Comparison of ENCODE assay signal across 18 cellular contexts in the genomic region with DNA sequence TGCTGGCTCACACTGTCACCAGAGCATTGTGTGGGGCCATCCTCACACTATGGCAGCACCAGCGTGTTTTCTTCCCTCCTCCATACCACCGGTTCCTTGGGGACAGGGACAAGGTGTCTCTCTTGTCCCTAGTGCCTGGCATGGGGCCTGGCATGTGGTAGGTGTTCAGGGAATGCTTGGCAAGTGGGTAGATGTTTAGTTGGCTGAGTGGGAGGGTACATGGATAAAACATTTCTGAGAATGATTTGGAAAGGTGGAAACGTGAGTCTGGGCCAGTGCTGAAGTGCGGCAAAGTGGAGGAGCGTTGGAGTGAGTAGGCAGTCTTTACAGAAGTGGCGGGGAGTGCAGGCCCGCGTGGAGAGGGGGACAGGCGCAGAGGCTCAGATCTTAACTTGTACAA. TPM values are rescaled to one million over a fixed set of nuclear protein-coding genes. Genes with fewer than 3 reads are reported as not detected.
DNase-seq lines count a peak whose midpoint lies in the region; ATAC-seq and TF ChIP-seq lines count a peak whose summit lies in the region.
"Had no signal": no experiment of that assay in that cellular context is flagged by ENCODE, and none has a peak within 500 bp of the region (broad histone marks: within the 10 kb centered on the region; RNA-seq: fewer than 3 reads in every experiment).

No MANE protein-coding gene starts in this region.

- peaks cover 18% of the 10 kb centered on the region for H3K4me1 ChIP-seq in RWPE2 (ENCODE audit: insufficient read depth, poor library complexity, severe bottlenecking)
- H3K4me1 ChIP-seq: ascending aorta, Caco-2, gastroesophageal sphincter had no signal

- TF ChIP-seq CTCF in RWPE2 (IDR thresholded peaks at IDR 0.05; ENCODE audit: poor library complexity, severe bottlenecking) (no peak), GM13976 (IDR thresholded peaks at IDR 0.05; ENCODE audit: borderline replicate concordance, control extremely low read depth, extremely low read depth, insufficient read depth, missing control alignments) (no peak)

- no peak overlapping the region for H3K4me3 Mint-ChIP-seq in activated naive CD8-positive, alpha-beta T cell
- no peak overlapping the region for H3K4me3 Mint-ChIP-seq in activated naive CD8-positive, alpha-beta T cell treated with anti-CD3 and anti-CD28 coated beads for 36 hours
- H3K4me3 Mint-ChIP-seq in stimulated activated effector memory CD8-positive, alpha-beta T cell treated with anti-CD3 and anti-CD28 coated beads, Interleukin-12 subunit alpha, Interleukin-12 subunit beta, amount 100 ng/mL, for 72 hours = no peak overlapping the region
- H3K4me3 Mint-ChIP-seq: activated CD4-positive, alpha-beta memory T cell treated with anti-CD3 and anti-CD28 coated beads for 36 hours; nephron had no signal

- H3K27ac Mint-ChIP-seq in activated naive CD8-positive, alpha-beta T cell = peak overlapping the region; percentile 7
- no peak overlapping the region for H3K27ac Mint-ChIP-seq in activated naive CD8-positive, alpha-beta T cell treated with anti-CD3 and anti-CD28 coated beads for 36 hours
- peak overlapping the region; percentile 36 for H3K27ac Mint-ChIP-seq in stimulated activated effector memory CD8-positive, alpha-beta T cell treated with anti-CD3 and anti-CD28 coated beads, Interleukin-12 subunit alpha, Interleukin-12 subunit beta, amount 100 ng/mL, for 72 hours
- H3K27ac Mint-ChIP-seq: activated CD4-positive, alpha-beta memory T cell treated with anti-CD3 and anti-CD28 coated beads for 36 hours; activated T-helper 2 cell treated with anti-CD3 and anti-CD28 coated beads, Interferon-gamma antibody, Interleukin-2, Interleukin-4, amounts not matched to agents 10 μg/mL and 5 μg/mL and 100 μg/mL, durations not matched to agents 14 hours and 24 hours and 36 hours; nephron had no signal

- H3K4me1 Mint-ChIP-seq in activated naive CD8-positive, alpha-beta T cell (ENCODE audit: low read depth) = peaks cover 5% of the 10 kb centered on the region
- peaks cover 4% of the 10 kb centered on the region for H3K4me1 Mint-ChIP-seq in activated naive CD8-positive, alpha-beta T cell treated with anti-CD3 and anti-CD28 coated beads for 36 hours
- peaks cover 20% of the 10 kb centered on the region for H3K4me1 Mint-ChIP-seq in stimulated activated effector memory CD8-positive, alpha-beta T cell treated with anti-CD3 and anti-CD28 coated beads, Interleukin-12 subunit alpha, Interleukin-12 subunit beta, amount 100 ng/mL, for 72 hours
- H3K4me1 Mint-ChIP-seq: nephron had no signal

- peak overlapping the region; percentile 60 for H3K27ac ChIP-seq in RWPE2 (ENCODE audit: poor library complexity, severe bottlenecking)
- H3K27ac ChIP-seq: ascending aorta, gastroesophageal sphincter, GM23248 had no signal

- no peak overlapping the region for H3K4me3 ChIP-seq in RWPE2 (ENCODE audit: severe bottlenecking)
- H3K4me3 ChIP-seq: ascending aorta, gastroesophageal sphincter, GM23248 had no signal

- DNase-seq in activated naive CD8-positive, alpha-beta T cell treated with anti-CD3 and anti-CD28 coated beads for 36 hours = no peak
- DNase-seq in RWPE2 (ENCODE audit: low spot score) (peak; percentile 32), left lobe of liver (ENCODE audit: low spot score) (peak; percentile 71), hippocampal formation (lab: John Stamatoyannopoulos, UW) (no peak), SK-N-DZ (ENCODE audit: low spot score) (no peak), GM13976 (ENCODE audit: low spot score) (no peak)
- DNase-seq in stimulated activated effector memory CD8-positive, alpha-beta T cell treated with anti-CD3 and anti-CD28 coated beads, Interleukin-12 subunit alpha, Interleukin-12 subunit beta, amount 100 ng/mL, for 72 hours (ENCODE audit: low spot score in 2 of 2) = no peak
- DNase-seq: activated CD4-positive, alpha-beta memory T cell treated with anti-CD3 and anti-CD28 coated beads for 36 hours; Caco-2; erythroblast; NCI-H524; retina had no signal

- no peaks in the 10 kb centered on the region for H3K27me3 ChIP-seq in RWPE2 (ENCODE audit: insufficient read depth, poor library complexity, severe bottlenecking)
- H3K27me3 ChIP-seq: ascending aorta, gastroesophageal sphincter had no signal

- in situ Hi-C loops in GM13976 (cut with MboI; ENCODE audit: low sequenced_read_pairs, unreplicated experiment) = no loop called here

- ATAC-seq in RWPE2 (ENCODE audit: low read depth) (no peak), left lobe of liver (peak; percentile 25)
- no peak for ATAC-seq in stimulated activated effector memory CD8-positive, alpha-beta T cell treated with anti-CD3 and anti-CD28 coated beads, Interleukin-12 subunit alpha, Interleukin-12 subunit beta, amount 100 ng/mL, for 72 hours

- H3K27me3 Mint-ChIP-seq in activated naive CD8-positive, alpha-beta T cell = no peaks in the 10 kb centered on the region
- H3K27me3 Mint-ChIP-seq in activated naive CD8-positive, alpha-beta T cell treated with anti-CD3 and anti-CD28 coated beads for 36 hours = no peaks in the 10 kb centered on the region
- H3K27me3 Mint-ChIP-seq: activated CD4-positive, alpha-beta memory T cell treated with anti-CD3 and anti-CD28 coated beads for 36 hours had no signal

- H3K36me3 Mint-ChIP-seq in activated naive CD8-positive, alpha-beta T cell = peaks cover 7% of the 10 kb centered on the region
- H3K36me3 Mint-ChIP-seq in activated naive CD8-positive, alpha-beta T cell treated with anti-CD3 and anti-CD28 coated beads for 36 hours = peaks cover 31% of the 10 kb centered on the region
- H3K36me3 Mint-ChIP-seq in stimulated activated effector memory CD8-positive, alpha-beta T cell treated with anti-CD3 and anti-CD28 coated beads, Interleukin-12 subunit alpha, Interleukin-12 subunit beta, amount 100 ng/mL, for 72 hours = peaks cover 91% of the 10 kb centered on the region

- no peaks in the 10 kb centered on the region for H3K9me3 Mint-ChIP-seq in activated naive CD8-positive, alpha-beta T cell (ENCODE audit: low read depth)
- H3K9me3 Mint-ChIP-seq in activated naive CD8-positive, alpha-beta T cell treated with anti-CD3 and anti-CD28 coated beads for 36 hours = no peaks in the 10 kb centered on the region
- H3K9me3 Mint-ChIP-seq in stimulated activated effector memory CD8-positive, alpha-beta T cell treated with anti-CD3 and anti-CD28 coated beads, Interleukin-12 subunit alpha, Interleukin-12 subunit beta, amount 100 ng/mL, for 72 hours = no peaks in the 10 kb centered on the region
- H3K9me3 Mint-ChIP-seq: activated CD4-positive, alpha-beta memory T cell treated with anti-CD3 and anti-CD28 coated beads for 36 hours; activated T-helper 2 cell treated with anti-CD3 and anti-CD28 coated beads, Interferon-gamma antibody, Interleukin-2, Interleukin-4, amounts not matched to agents 10 μg/mL and 5 μg/mL and 100 μg/mL, durations not matched to agents 14 hours and 24 hours and 36 hours; nephron had no signal

- H3K36me3 ChIP-seq in RWPE2 (ENCODE audit: low read depth) = peaks cover 69% of the 10 kb centered on the region

- no peaks in the 10 kb centered on the region for H3K9me3 ChIP-seq in RWPE2 (ENCODE audit: severe bottlenecking)
- H3K9me3 ChIP-seq: ascending aorta, Caco-2, gastroesophageal sphincter had no signal

RNA-seq across cellular contexts. Expression of gene SNAPC5, which starts 15.0 kb away (rescaled TPM):
- 10 to 100 TPM; 43.3 to 49.1 TPM for total RNA-seq in activated naive CD8-positive, alpha-beta T cell treated with anti-CD3 and anti-CD28 coated beads for 36 hours
- 16.3 TPM for total RNA-seq in left lobe of liver
- polyA plus RNA-seq in SK-N-DZ (2014; cell fraction: cytosol; rRNA removed) = 37.7 and 49.3 TPM in 2 replicates
- polyA plus RNA-seq in SK-N-DZ (2014; cell fraction: nucleus; rRNA removed) = 21.6 and 29.9 TPM in 2 replicates

RNA-seq across cellular contexts. Expression of gene RPL4, which starts 22.1 kb away (rescaled TPM):
- total RNA-seq in activated naive CD8-positive, alpha-beta T cell treated with anti-CD3 and anti-CD28 coated beads for 36 hours = 1,000 to 10,000 TPM; 4,670 to 4,826 TPM
- total RNA-seq in left lobe of liver = 753 TPM
- polyA plus RNA-seq in SK-N-DZ (2014; cell fraction: cytosol; rRNA removed) = 10,159 and 12,481 TPM in 2 replicates
- 4,750 and 5,158 TPM in 2 replicates for polyA plus RNA-seq in SK-N-DZ (2014; cell fraction: nucleus; rRNA removed)

RNA-seq across cellular contexts. Expression of gene ZWILCH, which starts 22.6 kb away (rescaled TPM):
- total RNA-seq in activated naive CD8-positive, alpha-beta T cell treated with anti-CD3 and anti-CD28 coated beads for 36 hours = 10 to 100 TPM; 40.7 to 41.1 TPM
- 3.3 TPM for total RNA-seq in left lobe of liver
- 42.7 and 46.0 TPM in 2 replicates for polyA plus RNA-seq in SK-N-DZ (2014; cell fraction: cytosol; rRNA removed)
- polyA plus RNA-seq in SK-N-DZ (2014; cell fraction: nucleus; rRNA removed) = 32.1 and 35.2 TPM in 2 replicates

Comparison
In these comparisons a context has a peak if more than half of its experiments do, and no peak if none do; other contexts are left out.
1. DNase-seq: peak in RWPE2 (single experiment) and left lobe of liver (single experiment); none in activated naive CD8-positive, alpha-beta T cell treated with anti-CD3 and anti-CD28 coated beads for 36 hours (single experiment), stimulated activated effector memory CD8-positive, alpha-beta T cell treated with anti-CD3 and anti-CD28 coated beads, Interleukin-12 subunit alpha, Interleukin-12 subunit beta, amount 100 ng/mL, for 72 hours (0 of 2), hippocampal formation (0 of 2), SK-N-DZ (single experiment) and GM13976 (single experiment).